In the genomic region with DNA sequence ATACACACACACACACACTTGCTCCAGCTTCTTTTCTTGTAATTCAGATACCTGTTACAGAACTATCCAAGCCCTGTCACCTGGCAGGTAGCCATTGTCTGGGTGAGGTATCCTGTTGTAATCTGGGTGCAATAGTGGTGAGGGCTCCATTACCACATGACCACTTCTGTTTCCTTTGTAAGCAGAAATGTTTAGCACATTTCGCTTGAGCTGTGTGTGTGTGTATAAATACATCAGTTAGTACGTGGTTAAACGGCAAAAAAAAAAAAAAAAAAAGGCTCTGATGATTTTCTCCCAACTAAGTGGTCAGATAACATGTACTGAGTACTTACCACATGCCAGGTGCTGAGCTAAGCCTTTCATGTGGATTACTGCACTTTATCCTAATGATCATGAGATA, we compare ENCODE assay signal across 11 cellular contexts.
DNase-seq lines count a peak whose midpoint lies in the region; ATAC-seq and TF ChIP-seq lines count a peak whose summit lies in the region.
"Had no signal": no experiment of that assay in that cellular context is flagged by ENCODE, and none has a peak within 500 bp of the region (broad histone marks: within the 10 kb centered on the region; RNA-seq: fewer than 3 reads in every experiment).

No MANE protein-coding gene starts in this region.

- peaks cover 62% of the 10 kb centered on the region for H3K4me1 ChIP-seq in CD8-positive, alpha-beta T cell (ENCODE audit: insufficient read depth, low read length)
- H3K4me1 ChIP-seq in endodermal cell (ENCODE audit: control insufficient read depth, insufficient read depth, low read length) = no peaks in the 10 kb centered on the region
- H3K4me1 ChIP-seq: right atrium auricular region, tibial artery had no signal

- peak; percentile 26 to 82 (median 55) for DNase-seq in CD8-positive, alpha-beta T cell
- DNase-seq in SW480 (ENCODE audit: low spot score) (peak; percentile 77), epithelial cell of prostate (ENCODE audit: low read depth, low spot score) (peak; percentile 18), RWPE1 (ENCODE audit: low spot score) (no peak), dorsolateral prefrontal cortex (no peak), endodermal cell (no peak)
- DNase-seq: cerebellar nuclear complex had no signal

- intact Hi-C loops in CD8-positive, alpha-beta T cell (cut with DNase I, micrococcal nuclease) = loop anchor here in 1 of 2 experiments (2.0 kb wide), 1 partner anchor 14 kb away; no protein-coding TSS in a partner anchor
- intact Hi-C loops in dorsolateral prefrontal cortex (cut with DNase I) = no loop called here

- peak overlapping the region; percentile 14 for H3K27ac ChIP-seq in CD8-positive, alpha-beta T cell (ENCODE audit: low read depth, low read length)
- H3K27ac ChIP-seq in epithelial cell of prostate (peak overlapping the region; percentile 70), RWPE1 (no peak overlapping the region), dorsolateral prefrontal cortex (no peak overlapping the region), endodermal cell (ENCODE audit: low read depth, low read length) (no peak overlapping the region)
- H3K27ac ChIP-seq: right atrium auricular region, tibial artery had no signal

- H3K36me3 Mint-ChIP-seq in CD8-positive, alpha-beta T cell = peaks cover 3% of the 10 kb centered on the region
- peaks cover 7% of the 10 kb centered on the region for H3K36me3 Mint-ChIP-seq in endodermal cell (ENCODE audit: low read depth)

- H3K27me3 ChIP-seq in CD8-positive, alpha-beta T cell (ENCODE audit: insufficient read depth, low read length) = no peaks in the 10 kb centered on the region
- H3K27me3 ChIP-seq in dorsolateral prefrontal cortex (peaks cover 0 to 3% (median 0%) of the 10 kb centered on the region in 45 donors), endodermal cell (ENCODE audit: control insufficient read depth, insufficient read depth, low read length, poor library complexity, severe bottlenecking) (no peaks in the 10 kb centered on the region)
- H3K27me3 ChIP-seq: right atrium auricular region, tibial artery had no signal

- no peaks in the 10 kb centered on the region for H3K9me3 Mint-ChIP-seq in CD8-positive, alpha-beta T cell
- peaks cover 9% of the 10 kb centered on the region for H3K9me3 Mint-ChIP-seq in endodermal cell

- H3K4me3 Mint-ChIP-seq in CD8-positive, alpha-beta T cell = peak overlapping the region; percentile 47
- no peak overlapping the region for H3K4me3 Mint-ChIP-seq in endodermal cell

- CTCF ChIA-PET in CD8-positive, alpha-beta T cell (lab: Charles Lee) = no interaction called here
- CTCF ChIA-PET in RWPE1 (lab: Yijun Ruan, JAX) = no interaction called here

- H3K9me3 ChIP-seq in CD8-positive, alpha-beta T cell (ENCODE audit: low read length) = no peaks in the 10 kb centered on the region
- H3K9me3 ChIP-seq in endodermal cell (ENCODE audit: control insufficient read depth, low read length) = no peaks in the 10 kb centered on the region
- H3K9me3 ChIP-seq: tibial artery had no signal

- peak overlapping the region; percentile 8 for H3K4me3 ChIP-seq in CD8-positive, alpha-beta T cell (ENCODE audit: low read depth, low read length)
- H3K4me3 ChIP-seq in dorsolateral prefrontal cortex (no peak overlapping the region), endodermal cell (ENCODE audit: low read length) (no peak overlapping the region)
- H3K4me3 ChIP-seq: right atrium auricular region, tibial artery had no signal

- no peaks in the 10 kb centered on the region for H3K27me3 Mint-ChIP-seq in CD8-positive, alpha-beta T cell (ENCODE audit: low read depth)
- no peaks in the 10 kb centered on the region for H3K27me3 Mint-ChIP-seq in endodermal cell (ENCODE audit: insufficient read depth)

- TF ChIP-seq CTCF in CD8-positive, alpha-beta T cell (IDR thresholded peaks at IDR 0.05) = no peak
- TF ChIP-seq CTCF in RWPE1 (conservative IDR thresholded peaks at IDR 0.05; ENCODE audit: low read depth) (no peak), dorsolateral prefrontal cortex (IDR thresholded peaks at IDR 0.05 in 54 of 56, conservative IDR thresholded peaks at IDR 0.05 in 2 of 56; ENCODE audit: low read depth in 1 of 56, partially characterized antibody in 56 of 56) (no peak), endodermal cell (conservative IDR thresholded peaks at IDR 0.05) (no peak)

- no peaks in the 10 kb centered on the region for H3K36me3 ChIP-seq in CD8-positive, alpha-beta T cell (ENCODE audit: insufficient read depth, low read length)
- no peaks in the 10 kb centered on the region for H3K36me3 ChIP-seq in endodermal cell (ENCODE audit: control insufficient read depth, insufficient read depth, low read length)
- H3K36me3 ChIP-seq: right atrium auricular region, tibial artery had no signal

- POLR2A ChIA-PET in CD8-positive, alpha-beta T cell (lab: Charles Lee) = interaction anchor here (0.6 to 1.6 kb wide), 5 partner anchors 9 to 1354 kb away, joined by 3 to 7 read pairs (median 3); a partner anchor contains a TSS
- POLR2A ChIA-PET in RWPE1 (lab: Yijun Ruan, JAX; ENCODE audit: low non-redundant PET) = no interaction called here

- WGBS in endodermal cell (ENCODE audit: insufficient coverage in 1 of 2, insufficient read length in 1 of 2), 2 experiments = 93% methylated on average over 3 of the region's 3 CpGs; no CpG with 5 or more reads in 1 of the 2 experiments

- H3K27ac Mint-ChIP-seq in CD8-positive, alpha-beta T cell = peak overlapping the region; percentile 85
- H3K27ac Mint-ChIP-seq in endodermal cell = no peak overlapping the region

- no peak overlapping the region for H3K9ac ChIP-seq in endodermal cell (ENCODE audit: extremely low read depth, low read length, poor library complexity, severe bottlenecking)

- ATAC-seq in CD8-positive, alpha-beta T cell = peak; percentile 83
- ATAC-seq in GM19438 (IDR thresholded peaks at IDR 0.05; ENCODE audit: low read depth, unreplicated experiment) (peak; percentile 47), GM19023 (IDR thresholded peaks at IDR 0.05; ENCODE audit: unreplicated experiment) (no peak)

- peaks cover 64% of the 10 kb centered on the region for H3K4me1 Mint-ChIP-seq in CD8-positive, alpha-beta T cell (ENCODE audit: low read depth)
- peaks cover 27% of the 10 kb centered on the region for H3K4me1 Mint-ChIP-seq in endodermal cell

Comparison
In these comparisons a context has a peak if more than half of its experiments do, and no peak if none do; other contexts are left out.
1. DNase-seq: peak in CD8-positive, alpha-beta T cell (7 of 7), SW480 (single experiment) and epithelial cell of prostate (single experiment); none in RWPE1 (single experiment), dorsolateral prefrontal cortex (0 of 10) and endodermal cell (single experiment).
2. H3K27ac ChIP-seq: peak in CD8-positive, alpha-beta T cell (single experiment) and epithelial cell of prostate (single experiment); none in RWPE1 (single experiment), dorsolateral prefrontal cortex (0 of 59) and endodermal cell (single experiment).